In the genomic region with DNA sequence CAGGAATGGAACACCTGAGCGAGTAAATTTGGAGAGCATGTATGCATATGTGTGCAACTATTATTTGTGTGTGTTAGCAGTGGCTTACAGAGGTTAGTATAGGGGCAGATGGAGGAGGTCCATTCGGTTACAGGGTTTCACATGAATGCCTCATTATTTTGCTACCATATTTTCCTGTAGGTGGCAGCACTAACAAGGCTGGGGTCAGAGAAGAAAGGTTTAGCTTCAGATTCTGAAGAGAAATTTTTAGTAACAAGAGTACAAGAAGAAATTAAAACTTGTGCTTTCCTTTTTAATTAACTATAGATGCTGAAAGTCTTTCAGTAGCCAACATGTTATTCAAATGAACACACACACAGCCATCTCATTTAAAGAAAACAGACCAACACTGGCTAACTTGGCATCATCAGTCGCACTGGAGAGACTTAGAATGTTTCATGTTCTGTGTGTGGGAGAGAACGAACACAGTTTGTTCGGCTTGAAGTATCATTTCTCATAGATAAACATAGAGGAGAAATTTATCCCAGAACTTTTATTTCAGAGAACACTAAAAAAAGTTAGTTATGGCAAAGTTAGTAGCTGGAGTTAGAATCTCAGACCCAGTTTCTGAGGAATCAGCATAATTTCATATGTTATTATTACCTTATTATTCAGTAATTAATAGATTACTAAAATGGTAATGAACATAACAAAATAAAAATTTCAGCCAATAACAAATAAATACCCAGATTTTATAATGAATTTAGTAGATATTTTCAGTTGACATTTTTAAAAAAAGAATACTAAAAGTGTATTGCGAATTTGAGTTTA, we compare ENCODE assay signal across 8 cellular contexts.
DNase-seq lines count a peak whose midpoint lies in the region; ATAC-seq and TF ChIP-seq lines count a peak whose summit lies in the region.
"Had no signal": no experiment of that assay in that cellular context is flagged by ENCODE, and none has a peak within 500 bp of the region (broad histone marks: within the 10 kb centered on the region; RNA-seq: fewer than 3 reads in every experiment).

No MANE protein-coding gene starts in this region.

- TF ChIP-seq POLR2A in erythroblast (IDR thresholded peaks at IDR 0.05; ENCODE audit: low read length) = no peak

- POLR2A ChIA-PET in GM10248 (lab: Yijun Ruan, JAX) = no interaction called here
- POLR2A ChIA-PET in Panc1 (lab: Charles Lee) = no interaction called here

- H3K36me3 ChIP-seq in Panc1 (ENCODE audit: control insufficient read depth, insufficient read depth, low read length) = no peaks in the 10 kb centered on the region

- no peaks in the 10 kb centered on the region for H3K36me3 Mint-ChIP-seq in neural crest cell (ENCODE audit: low read depth)
- H3K36me3 Mint-ChIP-seq: activated naive CD8-positive, alpha-beta T cell had no signal

- H3K4me1 ChIP-seq in Panc1 (ENCODE audit: control insufficient read depth, insufficient read depth, low read length) = no peaks in the 10 kb centered on the region

- intact Hi-C loops in Panc1 (cut with micrococcal nuclease; ENCODE audit: unreplicated experiment) = loop anchor here (5.0 to 10.0 kb wide), 2 partner anchors 318 to 390 kb away; no protein-coding TSS in a partner anchor

- in situ Hi-C loops in Panc1 (cut with HindIII; ENCODE audit: low pct_unique_long_range_greater_than_20kb, low sequenced_read_pairs) = no loop called here

- H3K27me3 Mint-ChIP-seq in neural crest cell (ENCODE audit: low read depth) = peaks cover 24% of the 10 kb centered on the region

- H3K9me3 ChIP-seq in Panc1 (ENCODE audit: control insufficient read depth, insufficient read depth, low read depth, low read length) = no peaks in the 10 kb centered on the region

- DNase-seq in GM10248 (ENCODE audit: extremely low spot score) (peak; percentile 18), Panc1 (ENCODE audit: low read depth, low spot score) (peak; percentile 35), erythroblast (lab: John Stamatoyannopoulos, UW) (peak; percentile 6 to 51), neural crest cell (ENCODE audit: low read depth, low spot score) (peak; percentile 30)
- DNase-seq in stimulated activated naive CD4-positive, alpha-beta T cell treated with Interleukin-2 at 50 U/mL for 16 hours (lab: John Stamatoyannopoulos, UW) = no peak

- no peak overlapping the region for H3K4me3 Mint-ChIP-seq in neural crest cell
- H3K4me3 Mint-ChIP-seq: activated naive CD8-positive, alpha-beta T cell had no signal

- no peaks in the 10 kb centered on the region for H3K9me3 Mint-ChIP-seq in neural crest cell

- no peak overlapping the region for H3K27ac ChIP-seq in Panc1 (ENCODE audit: low read length)

- H3K27ac Mint-ChIP-seq in neural crest cell (ENCODE audit: unreplicated experiment) = no peak overlapping the region
- H3K27ac Mint-ChIP-seq: activated naive CD8-positive, alpha-beta T cell had no signal

- ATAC-seq in GM21367 (IDR thresholded peaks at IDR 0.05; ENCODE audit: unreplicated experiment) (peak; percentile 97), HG03469 (IDR thresholded peaks at IDR 0.05; ENCODE audit: unreplicated experiment) (peak; percentile 80), Panc1 (peak; percentile 84)

- BruUV-seq in Panc1 (replicated peaks; lab: Mats Ljungman, UMichigan) = no TSS peak

- H3K27me3 ChIP-seq in Panc1 (ENCODE audit: control insufficient read depth, insufficient read depth, low read length) = no peaks in the 10 kb centered on the region

- TF ChIP-seq CTCF in GM10248 (IDR thresholded peaks at IDR 0.05; ENCODE audit: control extremely low read depth, extremely low read depth, low read depth, missing control alignments) (peak; percentile 71), Panc1 (IDR thresholded peaks at IDR 0.05) (peak; percentile 78), neural crest cell (conservative IDR thresholded peaks at IDR 0.05) (peak; percentile 84)

- H3K4me1 Mint-ChIP-seq in neural crest cell = no peaks in the 10 kb centered on the region

- H3K4me3 ChIP-seq in Panc1 (ENCODE audit: low read depth in 2 of 2, low read length in 2 of 2) = no peak overlapping the region

- CTCF ChIA-PET in GM10248 (lab: Yijun Ruan, JAX) (interaction anchor here (0.7 to 3.0 kb wide), 20 partner anchors 9 to 809 kb away, joined by 3 to 18 read pairs (median 4); partner anchors contain the start of gene RNF146), Panc1 (lab: Charles Lee) (interaction anchor here (0.6 kb wide), 1 partner anchor 94 kb away, joined by 3 read pairs; no protein-coding TSS in a partner anchor)
